In genomic region chr2:219430633-219431615, GRCh38 we compare ENCODE assay signal across 8 cellular contexts. TPM values are rescaled to one million over a fixed set of nuclear protein-coding genes. Genes with fewer than 3 reads are reported as not detected.
DNase-seq lines count a peak whose midpoint lies in the region; ATAC-seq and TF ChIP-seq lines count a peak whose summit lies in the region.

No MANE protein-coding gene starts in this region.

- no peaks in the 10 kb centered on the region for H3K79me2 ChIP-seq in parathyroid adenoma

- TF ChIP-seq POLR2A in spleen (IDR thresholded peaks at IDR 0.05): no peak

- no peak overlapping the region for H3K4me2 ChIP-seq in parathyroid adenoma (ENCODE audit: low read length)

- H3K27me3 ChIP-seq in parathyroid adenoma (ENCODE audit: control insufficient read depth, insufficient read depth, low read length): no peaks in the 10 kb centered on the region
- peaks cover 2 to 42% (median 21%) of the 10 kb centered on the region in 7 donors for H3K27me3 ChIP-seq in spleen (replicated peaks in 1 of 7)

- H3K4me3 ChIP-seq in parathyroid adenoma (ENCODE audit: low read depth, low read length) (no peak overlapping the region), spleen (no peak overlapping the region)

- intact Hi-C loops in spleen (cut with DNase I; ENCODE audit: low total_unique reads): no loop called here

- peak overlapping the region; percentile 66 for H2AFZ ChIP-seq in parathyroid adenoma

- TF ChIP-seq CTCF in parathyroid adenoma (IDR thresholded peaks at IDR 0.05) (peak; percentile 42), spleen (IDR thresholded peaks at IDR 0.05 in 8 of 11, conservative IDR thresholded peaks at IDR 0.05 in 3 of 11) (no peak)

- DNase-seq in EH (ENCODE audit: low read depth): peak; percentile 58
- peak; percentile 26 for DNase-seq in NCI-H2196 (lab: John Stamatoyannopoulos, UW; ENCODE audit: unreplicated experiment)
- peak; percentile 33 for DNase-seq in dermis blood vessel endothelial cell
- no peak for DNase-seq in 8988T
- DNase-seq in activated CD8-positive, alpha-beta memory T cell treated with anti-CD3 and anti-CD28 coated beads, Interleukin-2, amount 50 U/mL, for 4 hours: no peak
- no peak for DNase-seq in spleen

- 55 to 65% (median 61%) methylated on average over 8 to 9 of the region's 9 CpGs for WGBS in spleen, 5 donors

- no peaks in the 10 kb centered on the region for H3K9me3 ChIP-seq in parathyroid adenoma (ENCODE audit: control insufficient read depth, low read length)
- H3K9me3 ChIP-seq in spleen: no peaks in the 10 kb centered on the region

- H3K27ac ChIP-seq in parathyroid adenoma (no peak overlapping the region), spleen (no peak overlapping the region)

- H3K4me1 ChIP-seq in parathyroid adenoma (peaks cover 12% of the 10 kb centered on the region), spleen (peaks cover 5 to 15% (median 11%) of the 10 kb centered on the region in 6 donors)

- no peak for ATAC-seq in GM21825 (IDR thresholded peaks at IDR 0.05; ENCODE audit: unreplicated experiment)

- H3K9ac ChIP-seq in parathyroid adenoma: no peak overlapping the region

- H3K36me3 ChIP-seq in parathyroid adenoma (ENCODE audit: control insufficient read depth, insufficient read depth, low read length) (no peaks in the 10 kb centered on the region), spleen (no peaks in the 10 kb centered on the region)

RNA-seq across cellular contexts. Expression of gene SPEG, which starts 3.7 kb away (rescaled TPM):
- total RNA-seq in dermis blood vessel endothelial cell (0.09 and 1.7 TPM in 2 replicates), spleen (1 to 10 TPM in 6 of 7 donors, under 1 TPM in 1; 0.74 to 4.5 (median 2.3) TPM)
- polyA plus RNA-seq in spleen: 1 to 10 TPM; 4.4 to 8.2 (median 4.9) TPM

RNA-seq across cellular contexts. Expression of gene DES, which starts 12.7 kb away (rescaled TPM):
- not detected in 2 replicates for total RNA-seq in dermis blood vessel endothelial cell
- total RNA-seq in spleen: 10 to 100 TPM in 3 of 7 donors, 1 to 10 TPM in 4; 4.3 to 18.1 (median 8.3) TPM
- 10 to 100 TPM; 10.8 to 24.7 (median 14.1) TPM for polyA plus RNA-seq in spleen

RNA-seq across cellular contexts. Expression of gene DNPEP, which starts 43.2 kb away (rescaled TPM):
- total RNA-seq in dermis blood vessel endothelial cell (54.1 and 67.7 TPM in 2 replicates), spleen (10 to 100 TPM; 46.7 to 65.8 (median 59.2) TPM)
- polyA plus RNA-seq in spleen: 10 to 100 TPM; 74.4 to 92.8 (median 91.7) TPM

Comparison
In these comparisons a context has a peak if more than half of its experiments do, and no peak if none do; other contexts are left out.
1. DNase-seq: peak in EH (single experiment), NCI-H2196 (single experiment) and dermis blood vessel endothelial cell (single experiment); none in 8988T (single experiment), activated CD8-positive, alpha-beta memory T cell treated with anti-CD3 and anti-CD28 coated beads, Interleukin-2, amount 50 U/mL, for 4 hours (single experiment) and spleen (single experiment).